23 cellular contexts compared by ENCODE assay signal in genomic region chr2:126600715-126601114, GRCh38. TPM values are rescaled to one million over a fixed set of nuclear protein-coding genes. Genes with fewer than 3 reads are reported as not detected.
DNase-seq lines count a peak whose midpoint lies in the region; ATAC-seq, FAIRE-seq and TF ChIP-seq lines count a peak whose summit lies in the region.
"Had no signal": no experiment of that assay in that cellular context is flagged by ENCODE, and none has a peak within 500 bp of the region (broad histone marks: within the 10 kb centered on the region; RNA-seq: fewer than 3 reads in every experiment).

No MANE protein-coding gene starts in this region.

- H3K36me3 Mint-ChIP-seq in immature natural killer cell: peaks cover 5 to 21% (median 11%) of the 10 kb centered on the region in 3 donors

- DNase-seq in NCI-H748 (lab: John Stamatoyannopoulos, UW; ENCODE audit: unreplicated experiment) (peak; percentile 30), NCI-H748 treated with DMSO at 0.1 percent for 48 hours (lab: John Stamatoyannopoulos, UW) (no peak), HT1080 (ENCODE audit: low read depth) (peak; percentile 13), fibroblast of mammary gland (ENCODE audit: low read depth) (peak; percentile 1), urothelium cell line (ENCODE audit: low spot score) (no peak), HPDE6-E6E7 (ENCODE audit: extremely low spot score) (no peak), immature natural killer cell (no peak)
- DNase-seq: Caco-2; CD4-positive, CD25-positive, alpha-beta regulatory T cell; CD8-positive, alpha-beta T cell; DMS153; DND-41; H9; HFFc6 had no signal

- FAIRE-seq in urothelium cell line (lab: Jason Lieb, UNC): peak; percentile 90
- FAIRE-seq: A204.1, G401.6, GM12892, GM19239 had no signal

- H3K4me1 Mint-ChIP-seq in immature natural killer cell: no peaks in the 10 kb centered on the region
- H3K4me1 Mint-ChIP-seq: B cell; CD4-positive, CD25-positive, alpha-beta regulatory T cell; GM23338 had no signal

- H3K27ac Mint-ChIP-seq in immature natural killer cell: no peak overlapping the region
- H3K27ac Mint-ChIP-seq: B cell; CD4-positive, CD25-positive, alpha-beta regulatory T cell; CD8-positive, alpha-beta T cell; GM23338; H9; HFFc6 had no signal

- H3K4me3 Mint-ChIP-seq in immature natural killer cell: no peak overlapping the region
- H3K4me3 Mint-ChIP-seq: B cell; CD4-positive, CD25-positive, alpha-beta regulatory T cell; CD8-positive, alpha-beta T cell; GM23338; H9; HFFc6 had no signal

- no peak overlapping the region for H3K4me3 ChIP-seq in fibroblast of mammary gland (ENCODE audit: control insufficient read depth, low read depth, low read length)
- H3K4me3 ChIP-seq: BLaER1, GM23338 had no signal

- H3K27me3 Mint-ChIP-seq in immature natural killer cell (ENCODE audit: low read depth in 3 of 3): peaks cover 0 to 11% (median 5%) of the 10 kb centered on the region in 3 donors

- H3K9me3 Mint-ChIP-seq in immature natural killer cell: peaks cover 17 to 48% (median 32%) of the 10 kb centered on the region in 6 donors

- TF ChIP-seq CTCF in fibroblast of mammary gland (conservative IDR thresholded peaks at IDR 0.05; ENCODE audit: control insufficient read depth, insufficient read depth, low read depth, low read length): no peak

- ATAC-seq in GM18907 (IDR thresholded peaks at IDR 0.05; ENCODE audit: unreplicated experiment): no peak
- ATAC-seq: CD8-positive, alpha-beta T cell; GM23338; HCT116 had no signal

RNA-seq across cellular contexts. Expression of gene GYPC, which starts 55.2 kb away (rescaled TPM):
- total RNA-seq in HT1080 (2014; rRNA removed; shearing (Covaris generic)): not detected in 2 replicates
- polyA plus RNA-seq in HT1080 (2015; cell fraction: cytosol; rRNA removed): not detected in 2 replicates
- not detected in 2 replicates for polyA plus RNA-seq in HT1080 (2015; cell fraction: nucleus; rRNA removed)
- 100 to 1,000 TPM; 164 to 231 (median 178) TPM for polyA plus RNA-seq in immature natural killer cell
- total RNA-seq: Caco-2 had no signal

Comparison
In these comparisons a context has a peak if more than half of its experiments do, and no peak if none do; other contexts are left out.
1. DNase-seq: peak in NCI-H748 (single experiment), HT1080 (single experiment) and fibroblast of mammary gland (single experiment); none in NCI-H748 treated with DMSO at 0.1 percent for 48 hours (single experiment), urothelium cell line (single experiment), HPDE6-E6E7 (single experiment) and immature natural killer cell (0 of 3).